Comparison of ENCODE assay signal across 9 cellular contexts in genomic region chr1:209627349-209628196, GRCh38. TPM values are rescaled to one million over a fixed set of nuclear protein-coding genes. Genes with fewer than 3 reads are reported as not detected.
DNase-seq lines count a peak whose midpoint lies in the region; ATAC-seq and TF ChIP-seq lines count a peak whose summit lies in the region.
"Had no signal": no experiment of that assay in that cellular context is flagged by ENCODE, and none has a peak within 500 bp of the region (broad histone marks: within the 10 kb centered on the region; RNA-seq: fewer than 3 reads in every experiment).

No MANE protein-coding gene starts in this region.

- WGBS in IMR-90 (ENCODE audit: extremely low coverage in 2 of 2, insufficient read length in 1 of 2), 2 experiments, result 56% methylated on average over 19 of the region's 29 CpGs; no CpG with 5 or more reads in 1 of the 2 experiments

- no peaks in the 10 kb centered on the region for H3K9me3 Mint-ChIP-seq in activated T-cell treated with anti-CD3 and anti-CD28 coated beads, Interleukin-2, amount 50 U/mL, for 4 hours
- no peaks in the 10 kb centered on the region for H3K9me3 Mint-ChIP-seq in nephron progenitor cell
- H3K9me3 Mint-ChIP-seq: activated naive CD4-positive, alpha-beta T cell treated with anti-CD3 and anti-CD28 coated beads, Interleukin-2, amount 50 U/mL, for 24 hours had no signal

- no peak overlapping the region for H4K91ac ChIP-seq in IMR-90 (ENCODE audit: insufficient read depth, low read depth, low read length)

- H3K56ac ChIP-seq in IMR-90 (ENCODE audit: extremely low read depth, insufficient read depth, low read length), result no peak overlapping the region

- H3K79me2 ChIP-seq in PC-3 (ENCODE audit: low read length), result no peaks in the 10 kb centered on the region; the same call in 1 of the 2 replicates

- TF ChIP-seq CTCF in IMR-90 (conservative IDR thresholded peaks at IDR 0.05; ENCODE audit: low read depth, low read length), result peak; percentile 82
- TF ChIP-seq CTCF in PC-3 (conservative IDR thresholded peaks at IDR 0.05; ENCODE audit: low read depth, low read length), result peak; percentile 98
- peak; percentile 98 for TF ChIP-seq CTCF in nephron progenitor cell (IDR thresholded peaks at IDR 0.05)

- no peak overlapping the region for H3K14ac ChIP-seq in IMR-90 (replicated peaks; ENCODE audit: low read depth, low read length)

- peaks cover 24% of the 10 kb centered on the region for H3F3A ChIP-seq in PC-3 (ENCODE audit: low read length, unreplicated experiment)

- H3K27me3 Mint-ChIP-seq in activated T-cell treated with anti-CD3 and anti-CD28 coated beads, Interleukin-2, amount 50 U/mL, for 4 hours (ENCODE audit: low read depth), result no peaks in the 10 kb centered on the region
- peaks cover 63% of the 10 kb centered on the region for H3K27me3 Mint-ChIP-seq in nephron progenitor cell (ENCODE audit: low read depth, poor library complexity)
- H3K27me3 Mint-ChIP-seq: activated naive CD4-positive, alpha-beta T cell treated with anti-CD3 and anti-CD28 coated beads, Interleukin-2, amount 50 U/mL, for 24 hours had no signal

- H4K20me1 ChIP-seq in IMR-90 (ENCODE audit: insufficient read depth, low read length), result no peaks in the 10 kb centered on the region
- peaks cover 44% of the 10 kb centered on the region; the same call in 1 of the 2 replicates for H4K20me1 ChIP-seq in PC-3 (ENCODE audit: low read length)

- DNase-seq in D341Med (ENCODE audit: low spot score), result peak; percentile 83
- peak; percentile 69 for DNase-seq in IMR-90
- DNase-seq in PC-3, result peak; percentile 88
- peak; percentile 77 for DNase-seq in activated T-cell treated with anti-CD3 and anti-CD28 coated beads, Interleukin-2, amount 50 U/mL, for 4 hours
- peak; percentile 42 for DNase-seq in fibroblast of gingiva (ENCODE audit: low read depth)
- DNase-seq in nephron progenitor cell, result peak; percentile 93
- peak; percentile 91 for DNase-seq in stimulated activated naive CD8-positive, alpha-beta T cell treated with anti-CD3 and anti-CD28 coated beads, Interleukin-15, Interleukin-2, amounts not matched to agents 100 U/mL and 50 U/mL, for 24 hours

- no peak overlapping the region for H2BK5ac ChIP-seq in IMR-90 (ENCODE audit: low read depth, low read length, poor library complexity, severe bottlenecking)

- intact Hi-C loops in IMR-90 (cut with micrococcal nuclease) (loop anchor here (1.0 kb wide), 3 partner anchors 51 to 66 kb away; no protein-coding TSS in a partner anchor), PC-3 (cut with micrococcal nuclease) (loop anchor here (1.0 to 5.0 kb wide), 4 partner anchors 25 to 120 kb away; no protein-coding TSS in a partner anchor)

- H3K4me3 ChIP-seq in IMR-90 (ENCODE audit: insufficient read depth, low read depth, low read length), result no peak overlapping the region
- H3K4me3 ChIP-seq in PC-3 (ENCODE audit: low read length), result no peak overlapping the region

- BruUV-seq in IMR-90 (replicated peaks; lab: Mats Ljungman, UMichigan), result no TSS peak
- no TSS peak for BruUV-seq in PC-3 (replicated peaks; lab: Mats Ljungman, UMichigan)

- no peak overlapping the region for H3K27ac ChIP-seq in IMR-90 (ENCODE audit: insufficient read depth, low read length)
- no peak overlapping the region for H3K27ac ChIP-seq in PC-3 (ENCODE audit: low read length)

- H3K4me1 ChIP-seq in IMR-90 (ENCODE audit: control insufficient read depth, insufficient read depth, low read length), result no peaks in the 10 kb centered on the region; the same call in none of the 2 replicates
- no peaks in the 10 kb centered on the region for H3K4me1 ChIP-seq in PC-3 (ENCODE audit: insufficient read depth, low read length)

- H3K79me1 ChIP-seq in IMR-90 (ENCODE audit: low read depth in 1 of 2, low read length in 2 of 2), result no peaks in the 10 kb centered on the region

- H2BK20ac ChIP-seq in IMR-90 (ENCODE audit: low read depth, low read length), result no peak overlapping the region

- H2AFZ ChIP-seq in IMR-90 (replicated peaks; ENCODE audit: low read length, poor library complexity) (peak overlapping the region; percentile 84), PC-3 (ENCODE audit: low read length) (no peak overlapping the region)

- no peaks in the 10 kb centered on the region for H3K36me3 ChIP-seq in IMR-90 (ENCODE audit: control insufficient read depth, insufficient read depth, low read length)
- peaks cover 98% of the 10 kb centered on the region for H3K36me3 ChIP-seq in PC-3 (ENCODE audit: low read depth, low read length)

- no peak overlapping the region for H3K27ac Mint-ChIP-seq in nephron progenitor cell

- no peak overlapping the region for H2BK15ac ChIP-seq in IMR-90 (ENCODE audit: low read depth, low read length)

- no peaks in the 10 kb centered on the region; the same call in 1 of the 2 replicates for H3K9me1 ChIP-seq in IMR-90 (ENCODE audit: insufficient read depth, low read length)

- dilution Hi-C loops in IMR-90 (cut with HindIII; ENCODE audit: low sequenced_read_pairs, unreplicated experiment), result no loop called here

- no peak overlapping the region for H2BK120ac ChIP-seq in IMR-90 (ENCODE audit: low read depth, low read length)

- peak; percentile 78 for TF ChIP-seq RAD21 in IMR-90 (IDR thresholded peaks at IDR 0.05; ENCODE audit: low read length)

- ATAC-seq in GM21423 (IDR thresholded peaks at IDR 0.05; ENCODE audit: unreplicated experiment), result peak; percentile 83
- peak; percentile 96 for ATAC-seq in IMR-90 (ENCODE audit: low read depth)
- peak; percentile 72 for ATAC-seq in PC-3
- peak; percentile 87 to 91 for ATAC-seq in activated T-cell treated with anti-CD3 and anti-CD28 coated beads, Interleukin-2, amount 50 U/mL, for 4 hours
- peak; percentile 82 for ATAC-seq in stimulated activated naive CD8-positive, alpha-beta T cell treated with anti-CD3 and anti-CD28 coated beads, Interleukin-15, Interleukin-2, amounts not matched to agents 100 U/mL and 50 U/mL, for 24 hours

- H3K9ac ChIP-seq in IMR-90 (ENCODE audit: low read depth, low read length) (no peak overlapping the region), PC-3 (ENCODE audit: low read length) (no peak overlapping the region)

- peak overlapping the region; percentile 29 for H2AK9ac ChIP-seq in IMR-90 (replicated peaks; ENCODE audit: low read depth, low read length, poor library complexity)

- TF ChIP-seq POLR2A in IMR-90 (IDR thresholded peaks at IDR 0.05; ENCODE audit: low read depth, low read length), result no peak

- H3K23ac ChIP-seq in IMR-90 (ENCODE audit: low read depth, low read length), result no peak overlapping the region

- no peak overlapping the region for H4K5ac ChIP-seq in IMR-90 (ENCODE audit: low read depth, low read length)

- no peak overlapping the region for H4K8ac ChIP-seq in IMR-90 (ENCODE audit: low read depth in 2 of 2, low read length in 2 of 2)

- POLR2A ChIA-PET in IMR-90 (lab: Charles Lee; ENCODE audit: unreplicated experiment), result no interaction called here
- POLR2A ChIA-PET in PC-3 (lab: Charles Lee; ENCODE audit: unreplicated experiment), result no interaction called here

- 0 out of 2 replicates have a peak overlapping the region, but pooled peaks have one; percentile 39 for H2AK5ac ChIP-seq in IMR-90 (ENCODE audit: low read depth, low read length)

- no peaks in the 10 kb centered on the region for H3K27me3 ChIP-seq in IMR-90 (ENCODE audit: control insufficient read depth, insufficient read depth, low read length)
- no peaks in the 10 kb centered on the region for H3K27me3 ChIP-seq in PC-3 (ENCODE audit: low read length)

- H3K9me3 ChIP-seq in IMR-90 (ENCODE audit: control insufficient read depth, insufficient read depth, low read length), result no peaks in the 10 kb centered on the region
- H3K9me3 ChIP-seq in PC-3 (ENCODE audit: low read length), result no peaks in the 10 kb centered on the region

- H3K4me1 Mint-ChIP-seq in activated T-cell treated with anti-CD3 and anti-CD28 coated beads, Interleukin-2, amount 50 U/mL, for 4 hours (ENCODE audit: low read depth), result peaks cover 4% of the 10 kb centered on the region
- H3K4me1 Mint-ChIP-seq in nephron progenitor cell, result peaks cover 17% of the 10 kb centered on the region
- H3K4me1 Mint-ChIP-seq: activated naive CD4-positive, alpha-beta T cell treated with anti-CD3 and anti-CD28 coated beads, Interleukin-2, amount 50 U/mL, for 24 hours had no signal

- H3K4me3 Mint-ChIP-seq in activated T-cell treated with anti-CD3 and anti-CD28 coated beads, Interleukin-2, amount 50 U/mL, for 4 hours, result no peak overlapping the region
- no peak overlapping the region for H3K4me3 Mint-ChIP-seq in nephron progenitor cell
- H3K4me3 Mint-ChIP-seq: activated naive CD4-positive, alpha-beta T cell treated with anti-CD3 and anti-CD28 coated beads, Interleukin-2, amount 50 U/mL, for 24 hours had no signal

- CTCF ChIA-PET in IMR-90 (lab: Yijun Ruan, JAX), result interaction anchor here (0.5 to 1.6 kb wide), 9 partner anchors 12 to 60 kb away, joined by 3 to 11 read pairs (median 3); partner anchors contain the start of gene LAMB3
- CTCF ChIA-PET in PC-3 (lab: Charles Lee), result interaction anchor here (0.5 to 1.0 kb wide), 4 partner anchors 16 to 59 kb away, joined by 3 read pairs; no protein-coding TSS in a partner anchor

- H3K9me2 ChIP-seq in PC-3 (replicated peaks; ENCODE audit: low read length), result no peaks in the 10 kb centered on the region

- H3K18ac ChIP-seq in IMR-90 (ENCODE audit: low read depth, low read length), result no peak overlapping the region

- H3K4ac ChIP-seq in IMR-90 (ENCODE audit: low read depth, low read length), result no peak overlapping the region

- no peaks in the 10 kb centered on the region for H3K36me3 Mint-ChIP-seq in activated T-cell treated with anti-CD3 and anti-CD28 coated beads, Interleukin-2, amount 50 U/mL, for 4 hours (ENCODE audit: insufficient read depth)
- no peaks in the 10 kb centered on the region for H3K36me3 Mint-ChIP-seq in nephron progenitor cell (ENCODE audit: low read depth)
- H3K36me3 Mint-ChIP-seq: activated naive CD4-positive, alpha-beta T cell treated with anti-CD3 and anti-CD28 coated beads, Interleukin-2, amount 50 U/mL, for 24 hours had no signal

- in situ Hi-C loops in IMR-90 (cut with MboI; ENCODE audit: low sequenced_read_pairs), result loop anchor here (5.0 kb wide), 1 partner anchor 50 kb away; no protein-coding TSS in a partner anchor

- H3K4me2 ChIP-seq in IMR-90 (ENCODE audit: low read depth, low read length), result no peak overlapping the region
- H3K4me2 ChIP-seq in PC-3 (ENCODE audit: low read length), result no peak overlapping the region

RNA-seq across cellular contexts. Expression of gene LAMB3, which starts 24.7 kb away (rescaled TPM):
- total RNA-seq in IMR-90 (2012; rRNA removed) (0.72 and 1.1 TPM in 2 replicates), PC-3 (2014; rRNA removed) (473 and 650 TPM in 2 replicates)
- polyA plus RNA-seq in IMR-90 (2012; rRNA removed), result 1.6 and 2.1 TPM in 2 replicates
- 0.83 and 2.0 TPM in 2 replicates for polyA plus RNA-seq in IMR-90 (2012; cell fraction: cytosol; rRNA removed)
- 1.1 and 1.8 TPM in 2 replicates for polyA plus RNA-seq in IMR-90 (2012; cell fraction: nucleus; rRNA removed; ENCODE audit: low replicate concordance)
- 1 to 10 TPM in 1 of 3 donors, under 1 TPM in 2; 0.38 to 1.5 (median 0.55) TPM for total RNA-seq in activated T-cell treated with anti-CD3 and anti-CD28 coated beads, Interleukin-2, amount 50 U/mL, for 4 hours

RNA-seq across cellular contexts. Expression of gene CAMK1G, which starts 44.1 kb away (rescaled TPM):
- 0.72 and 0.83 TPM in 2 replicates for total RNA-seq in IMR-90 (2012; rRNA removed)
- 1.8 and 2.1 TPM in 2 replicates for polyA plus RNA-seq in IMR-90 (2012; rRNA removed)
- polyA plus RNA-seq in IMR-90 (2012; cell fraction: cytosol; rRNA removed), result 1.1 and 1.2 TPM in 2 replicates
- 1.5 and 2.0 TPM in 2 replicates for polyA plus RNA-seq in IMR-90 (2012; cell fraction: nucleus; rRNA removed; ENCODE audit: low replicate concordance)
- total RNA-seq in PC-3 (2014; rRNA removed), result not detected in 2 replicates
- under 1 TPM; 0.08 to 0.15 (median 0.14) TPM for total RNA-seq in activated T-cell treated with anti-CD3 and anti-CD28 coated beads, Interleukin-2, amount 50 U/mL, for 4 hours

RNA-seq across cellular contexts. Expression of gene G0S2, which starts 47.6 kb away (rescaled TPM):
- 0.36 and 1.9 TPM in 2 replicates for total RNA-seq in IMR-90 (2012; rRNA removed)
- polyA plus RNA-seq in IMR-90 (2012; rRNA removed), result 0.36 and 0.53 TPM in 2 replicates
- 0.82 and 0.94 TPM in 2 replicates for polyA plus RNA-seq in IMR-90 (2012; cell fraction: cytosol; rRNA removed)
- polyA plus RNA-seq in IMR-90 (2012; cell fraction: nucleus; rRNA removed; ENCODE audit: low replicate concordance), result 0.14 and 0.33 TPM in 2 replicates
- 620 and 723 TPM in 2 replicates for total RNA-seq in PC-3 (2014; rRNA removed)
- total RNA-seq in activated T-cell treated with anti-CD3 and anti-CD28 coated beads, Interleukin-2, amount 50 U/mL, for 4 hours, result 10 to 100 TPM; 16.3 to 55.6 (median 39.0) TPM

Comparison
In these comparisons a context has a peak if more than half of its experiments do, and no peak if none do; other contexts are left out.
1. DNase-seq: peak in every context shown above with its lines; median percentile 93 in nephron progenitor cell; 91 in stimulated activated naive CD8-positive, alpha-beta T cell treated with anti-CD3 and anti-CD28 coated beads, Interleukin-15, Interleukin-2, amounts not matched to agents 100 U/mL and 50 U/mL, for 24 hours; 88 in PC-3; 83 in D341Med; 77 in activated T-cell treated with anti-CD3 and anti-CD28 coated beads, Interleukin-2, amount 50 U/mL, for 4 hours; 69 in IMR-90; 42 in fibroblast of gingiva.
2. RNA of gene LAMB3, which starts 24.7 kb away (total RNA-seq): 473 to 650 TPM in PC-3; 0.72 to 1.1 TPM in IMR-90 and 0.38 to 1.5 TPM in activated T-cell treated with anti-CD3 and anti-CD28 coated beads, Interleukin-2, amount 50 U/mL, for 4 hours; every median in the first group is over 100 times any median in the second.
3. Peak in every context shown above with its lines, with median percentiles within 50 percentile points of each other: ATAC-seq and CTCF ChIP-seq.